In genomic region chr7:131068604-131069021, GRCh38 we compare ENCODE assay signal across 10 cellular contexts.
DNase-seq lines count a peak whose midpoint lies in the region; ATAC-seq and TF ChIP-seq lines count a peak whose summit lies in the region.
"Had no signal": no experiment of that assay in that cellular context is flagged by ENCODE, and none has a peak within 500 bp of the region (broad histone marks: within the 10 kb centered on the region; RNA-seq: fewer than 3 reads in every experiment).

No MANE protein-coding gene starts in this region.

- H3K9me3 Mint-ChIP-seq in immature natural killer cell (no peaks in the 10 kb centered on the region), CD14-positive monocyte (peaks cover 0 to 6% (median 0%) of the 10 kb centered on the region in 7 donors)
- H3K9me3 Mint-ChIP-seq: brain had no signal

- H3K4me3 ChIP-seq in left ventricle myocardium inferior (no peak overlapping the region), WI38 (ENCODE audit: low read depth, low read length) (no peak overlapping the region), uterus (no peak overlapping the region)

- H3K27ac ChIP-seq in left ventricle myocardium inferior (replicated peaks) (peak overlapping the region; percentile 59), uterus (peak overlapping the region in 1 of 2 donors; percentile 13)

- H3K4me1 Mint-ChIP-seq in immature natural killer cell (peaks cover 65% of the 10 kb centered on the region in 2 donors), CD14-positive monocyte (peaks cover 13% of the 10 kb centered on the region)

- TF ChIP-seq CTCF in left ventricle myocardium inferior (IDR thresholded peaks at IDR 0.05; ENCODE audit: borderline replicate concordance): peak; percentile 43
- peak; percentile 32; the same call in 1 of the 2 replicates for TF ChIP-seq CTCF in WI38 (IDR thresholded peaks at IDR 0.05; ENCODE audit: low read depth, low read length)
- peak in 3 of 4 experiments; percentile 14 to 36 (median 23) for TF ChIP-seq CTCF in uterus (IDR thresholded peaks at IDR 0.05)
- no peak for TF ChIP-seq CTCF in CD14-positive monocyte (IDR thresholded peaks at IDR 0.05)

- no peaks in the 10 kb centered on the region for H3K9me3 ChIP-seq in left ventricle myocardium inferior (replicated peaks)
- no peaks in the 10 kb centered on the region for H3K9me3 ChIP-seq in uterus

- DNase-seq in left ventricle myocardium inferior: no peak
- no peak for DNase-seq in Right ventricle myocardium superior
- DNase-seq in immature natural killer cell: no peak
- no peak for DNase-seq in uterus
- DNase-seq in CD14-positive monocyte (ENCODE audit: low spot score): no peak
- no peak for DNase-seq in GOT3 (lab: John Stamatoyannopoulos, UW)
- DNase-seq: kidney had no signal

- TF ChIP-seq POLR2A in uterus (IDR thresholded peaks at IDR 0.05): no peak

- no peaks in the 10 kb centered on the region for H3K36me3 Mint-ChIP-seq in immature natural killer cell
- H3K36me3 Mint-ChIP-seq in CD14-positive monocyte: peaks cover 6 to 22% of the 10 kb centered on the region in 2 donors
- H3K36me3 Mint-ChIP-seq: brain had no signal

- H3K27me3 Mint-ChIP-seq in immature natural killer cell (ENCODE audit: low read depth in 3 of 3) (peaks cover 18 to 57% (median 40%) of the 10 kb centered on the region in 3 donors), CD14-positive monocyte (ENCODE audit: low read depth in 3 of 3) (no peaks in the 10 kb centered on the region)
- H3K27me3 Mint-ChIP-seq: brain had no signal

- intact Hi-C loops in left ventricle myocardium inferior (cut with micrococcal nuclease): no loop called here
- intact Hi-C loops in Right ventricle myocardium superior (cut with DNase I): no loop called here
- intact Hi-C loops in uterus (cut with DNase I; ENCODE audit: low total_unique reads): no loop called here
- intact Hi-C loops in CD14-positive monocyte (cut with micrococcal nuclease): no loop called here

- peaks cover 7% of the 10 kb centered on the region for H3K36me3 ChIP-seq in left ventricle myocardium inferior
- H3K36me3 ChIP-seq in uterus: no peaks in the 10 kb centered on the region

- H3K4me3 Mint-ChIP-seq in immature natural killer cell (peak overlapping the region in 2 of 5 donors; percentile 0 to 40), CD14-positive monocyte (no peak overlapping the region)

- no peaks in the 10 kb centered on the region for H3K27me3 ChIP-seq in left ventricle myocardium inferior (ENCODE audit: low read depth)
- H3K27me3 ChIP-seq in uterus: no peaks in the 10 kb centered on the region

- ATAC-seq in Right ventricle myocardium superior (ENCODE audit: poor library complexity) (no peak), GM21619 (IDR thresholded peaks at IDR 0.05; ENCODE audit: unreplicated experiment) (no peak)

- peak overlapping the region in 5 of 6 donors; percentile 44 to 64 (median 50) for H3K27ac Mint-ChIP-seq in immature natural killer cell
- no peak overlapping the region for H3K27ac Mint-ChIP-seq in CD14-positive monocyte

- peaks cover 69% of the 10 kb centered on the region for H3K4me1 ChIP-seq in left ventricle myocardium inferior
- peaks cover 3 to 16% of the 10 kb centered on the region in 2 donors for H3K4me1 ChIP-seq in uterus

Comparison
In these comparisons a context has a peak if more than half of its experiments do, and no peak if none do; other contexts are left out.
1. H3K27ac Mint-ChIP-seq: peak in immature natural killer cell (5 of 6); none in CD14-positive monocyte (0 of 7).